ENCODE assay signal across 21 cellular contexts in the genomic region with DNA sequence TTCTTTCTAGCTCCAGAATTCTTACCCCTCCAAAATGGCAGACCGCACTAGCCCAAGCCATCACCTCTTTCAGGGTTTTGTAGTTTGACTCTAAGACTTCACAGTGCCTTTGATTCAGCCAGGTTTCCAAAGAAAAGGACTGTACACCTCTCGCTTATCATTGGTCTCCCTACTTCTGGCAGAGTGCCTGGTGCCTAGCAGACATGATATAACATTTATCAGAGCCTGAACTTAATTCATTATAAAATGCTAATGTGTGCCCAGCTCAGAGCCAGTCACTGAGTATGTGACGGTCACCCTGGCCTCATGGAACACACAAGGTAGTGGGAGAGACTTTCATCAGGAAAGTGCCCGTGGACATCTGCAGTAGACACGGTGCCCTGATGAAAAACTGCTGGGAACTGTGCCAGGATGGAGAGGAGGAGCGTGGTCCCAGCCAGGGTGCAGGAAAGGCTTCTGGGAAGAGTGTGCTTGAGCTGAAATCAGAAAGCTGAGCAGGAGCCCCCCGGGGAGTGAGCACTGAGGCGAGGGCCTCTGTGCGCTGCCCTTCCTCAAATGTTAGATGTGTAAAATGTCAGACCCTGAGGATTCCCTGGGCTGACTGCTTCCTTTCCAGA. TPM values are rescaled to one million over a fixed set of nuclear protein-coding genes. Genes with fewer than 3 reads are reported as not detected.
DNase-seq lines count a peak whose midpoint lies in the region; ATAC-seq and TF ChIP-seq lines count a peak whose summit lies in the region.
"Had no signal": no experiment of that assay in that cellular context is flagged by ENCODE, and none has a peak within 500 bp of the region (broad histone marks: within the 10 kb centered on the region; RNA-seq: fewer than 3 reads in every experiment).

No MANE protein-coding gene starts in this region.

- H3K36me3 Mint-ChIP-seq in chondrocyte (ENCODE audit: low read depth) = peaks cover 36% of the 10 kb centered on the region

- H3K9me3 Mint-ChIP-seq in chondrocyte (ENCODE audit: low read depth) = no peaks in the 10 kb centered on the region
- H3K9me3 Mint-ChIP-seq: effector memory CD8-positive, alpha-beta T cell; naive thymus-derived CD4-positive, alpha-beta T cell had no signal

- H3K27ac Mint-ChIP-seq in chondrocyte (ENCODE audit: unreplicated experiment) = peak overlapping the region; percentile 43

- peaks cover 12% of the 10 kb centered on the region for H3K4me1 Mint-ChIP-seq in chondrocyte (ENCODE audit: low read depth)

- peak; percentile 9 for DNase-seq in NCI-H1105 treated with DMSO at 0.1 percent for 48 hours (lab: John Stamatoyannopoulos, UW)
- no peak for DNase-seq in NCI-H1105 (lab: John Stamatoyannopoulos, UW)
- peak; percentile 52 for DNase-seq in BE2C
- peak; percentile 53 for DNase-seq in NCI-H2171 treated with DMSO at 0.1 percent for 48 hours (lab: John Stamatoyannopoulos, UW)
- no peak for DNase-seq in chondrocyte (ENCODE audit: low spot score)
- no peak for DNase-seq in SKM-1 treated with dmso at 0.1 percent for 144 hours (lab: John Stamatoyannopoulos, UW; ENCODE audit: unreplicated experiment)
- no peak for DNase-seq in NCI-H446 (lab: John Stamatoyannopoulos, UW)
- DNase-seq: activated CD4-positive, alpha-beta T cell treated with anti-CD3 and anti-CD28 coated beads for 4 hours; activated CD8-positive, alpha-beta memory T cell treated with anti-CD3 and anti-CD28 coated beads, Interleukin-2, amount 50 U/mL, for 48 hours; effector memory CD8-positive, alpha-beta T cell; GF-D8; mesenchymal stem cell; naive thymus-derived CD4-positive, alpha-beta T cell; NCI-H2081; NCI-H526; stimulated activated CD4-positive, alpha-beta T cell treated with anti-CD3 and anti-CD28 coated beads, Interleukin-12 subunit alpha, Interleukin-12 subunit beta, amount 100 ng/mL, for 4 hours; stimulated activated CD8-positive, alpha-beta memory T cell treated with anti-CD3 and anti-CD28 coated beads, Interleukin-4, amount 100 ng/mL, for 48 hours; uterus had no signal

- no peak overlapping the region for H3K4me3 ChIP-seq in BE2C (ENCODE audit: low read depth, low read length)
- H3K4me3 ChIP-seq: BLaER1 treated with 17β-estradiol and CSF1 and Interleukin-3, amounts not matched to agents 10 nM and 100 nM; ovary; uterus had no signal

- H3K4me1 ChIP-seq in BE2C = peaks cover 7% of the 10 kb centered on the region
- H3K4me1 ChIP-seq: BLaER1 treated with 17β-estradiol and CSF1 and Interleukin-3, amounts not matched to agents 10 nM and 100 nM; uterus had no signal

- H3K27me3 Mint-ChIP-seq in chondrocyte (ENCODE audit: low read depth) = no peaks in the 10 kb centered on the region
- H3K27me3 Mint-ChIP-seq: effector memory CD8-positive, alpha-beta T cell; naive thymus-derived CD4-positive, alpha-beta T cell had no signal

- no peaks in the 10 kb centered on the region for H3K9me3 ChIP-seq in BE2C
- H3K9me3 ChIP-seq: BLaER1 treated with 17β-estradiol and CSF1 and Interleukin-3, amounts not matched to agents 10 nM and 100 nM; ovary; uterus had no signal

- TF ChIP-seq CTCF in BE2C (IDR thresholded peaks at IDR 0.05; ENCODE audit: low read depth, low read length) = no peak
- TF ChIP-seq CTCF in chondrocyte (IDR thresholded peaks at IDR 0.05) = no peak

- H3K27me3 ChIP-seq in BE2C = no peaks in the 10 kb centered on the region
- H3K27me3 ChIP-seq: BLaER1 treated with 17β-estradiol and CSF1 and Interleukin-3, amounts not matched to agents 10 nM and 100 nM; ovary; uterus had no signal

- no peak overlapping the region for H3K4me3 Mint-ChIP-seq in chondrocyte (ENCODE audit: unreplicated experiment)
- H3K4me3 Mint-ChIP-seq: effector memory CD8-positive, alpha-beta T cell; naive thymus-derived CD4-positive, alpha-beta T cell had no signal

- no peaks in the 10 kb centered on the region for H3K36me3 ChIP-seq in BE2C
- H3K36me3 ChIP-seq: ovary, uterus had no signal

- no peak for ATAC-seq in GM18502 (IDR thresholded peaks at IDR 0.05; ENCODE audit: poor library complexity, unreplicated experiment)
- ATAC-seq: effector memory CD8-positive, alpha-beta T cell; naive thymus-derived CD4-positive, alpha-beta T cell had no signal

RNA-seq across cellular contexts. Expression of a gene that starts 34.3 kb away (rescaled TPM):
- 0.66 TPM for polyA plus RNA-seq in BE2C (2012; ENCODE audit: insufficient read depth, insufficient read length, low read depth)
- total RNA-seq in chondrocyte = 2.1 to 4.3 TPM (median 2.9 TPM) in 3 replicates

Comparison
In these comparisons a context has a peak if more than half of its experiments do, and no peak if none do; other contexts are left out.
1. DNase-seq: peak in NCI-H1105 treated with DMSO at 0.1 percent for 48 hours (single experiment), BE2C (single experiment) and NCI-H2171 treated with DMSO at 0.1 percent for 48 hours (single experiment); none in NCI-H1105 (single experiment), chondrocyte (single experiment), SKM-1 treated with dmso at 0.1 percent for 144 hours (single experiment) and NCI-H446 (0 of 2).